37 cellular contexts compared by ENCODE assay signal in the genomic region with DNA sequence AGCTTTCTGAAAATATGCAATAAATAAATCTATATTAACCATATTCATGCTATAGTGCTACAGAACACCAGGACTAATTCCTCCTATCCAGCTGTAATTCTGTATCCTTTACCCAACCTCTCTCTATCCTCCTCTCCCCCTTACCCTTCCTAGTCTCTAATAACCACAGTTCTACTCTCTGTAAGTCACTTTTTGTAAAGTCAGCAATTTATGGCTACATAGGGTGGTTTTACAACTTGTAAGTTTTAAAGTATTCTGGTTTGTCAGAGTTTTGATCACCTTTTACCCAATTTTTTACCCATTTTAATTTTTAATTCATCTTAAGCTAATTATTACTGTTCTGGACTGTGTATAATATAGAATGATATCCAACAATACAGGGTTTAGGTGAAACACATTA.
"Had no signal": no experiment of that assay in that cellular context is flagged by ENCODE, and none has a peak within 500 bp of the region (broad histone marks: within the 10 kb centered on the region; RNA-seq: fewer than 3 reads in every experiment).

No MANE protein-coding gene starts in this region.

- H3K4me3 ChIP-seq: ascending aorta, cardiac muscle cell had no signal

- ATAC-seq: activated CD4-positive, alpha-beta T cell treated with anti-CD3 and anti-CD28 coated beads for 36 hours; activated CD4-positive, CD25-positive, alpha-beta regulatory T cell treated with anti-CD3 and anti-CD28 coated beads, Interleukin-2, amount 50 U/mL, for 24 hours; activated CD8-positive, alpha-beta memory T cell treated with anti-CD3 and anti-CD28 coated beads, Interleukin-2, amount 10 ng/mL, durations not matched to agents 7 days and 5 days; activated CD8-positive, alpha-beta T cell treated with anti-CD3 and anti-CD28 coated beads, Interleukin-2, amount 10 ng/mL, durations not matched to agents 7 days and 5 days; activated naive CD8-positive, alpha-beta T cell treated with anti-CD3 and anti-CD28 coated beads, Interleukin-2, amount 50 U/mL, for 24 hours had no signal

- H3K27me3 ChIP-seq: ascending aorta, cardiac muscle cell had no signal

- H3K9me3 ChIP-seq: ascending aorta had no signal

- H3K9me3 Mint-ChIP-seq: activated CD4-positive, alpha-beta memory T cell treated with anti-CD3 and anti-CD28 coated beads, Interleukin-2, amount 10 ng/mL, durations not matched to agents 7 days and 5 days; activated CD4-positive, alpha-beta T cell treated with anti-CD3 and anti-CD28 coated beads, Interleukin-2, amount 10 ng/mL, durations not matched to agents 7 days and 5 days; activated naive CD4-positive, alpha-beta T cell treated with anti-CD3 and anti-CD28 coated beads, Interleukin-2, amount 10 ng/mL, durations not matched to agents 7 days and 5 days; activated naive CD4-positive, alpha-beta T cell treated with anti-CD3 and anti-CD28 coated beads, Interleukin-2, amount 50 U/mL, for 24 hours; activated naive CD8-positive, alpha-beta T cell treated with anti-CD3 and anti-CD28 coated beads, Interleukin-2, amount 10 ng/mL, durations not matched to agents 7 days and 5 days; activated naive CD8-positive, alpha-beta T cell treated with anti-CD3 and anti-CD28 coated beads, Interleukin-2, amount 50 U/mL, for 24 hours; activated T-cell treated with anti-CD3 and anti-CD28 coated beads, Interleukin-2, amount 50 U/mL, for 24 hours; activated T-helper 2 cell treated with anti-CD3 and anti-CD28 coated beads, Interferon-gamma antibody, Interleukin-2, Interleukin-4, amounts not matched to agents 10 μg/mL and 5 μg/mL and 100 μg/mL, durations not matched to agents 14 hours and 24 hours and 36 hours; brain; T-helper 1 cell treated with Interleukin-12 subunit alpha and Interleukin-12 subunit beta and Interleukin-4 antibody, amounts not matched to agents 30 μg/mL and 1 μg/mL, for 36 hours; T-helper 2 cell treated with Interferon-gamma antibody and Interleukin-4, amounts not matched to agents 5 μg/mL and 100 μg/mL, for 36 hours had no signal

- H3K4me1 ChIP-seq: ascending aorta had no signal

- H3K27me3 Mint-ChIP-seq: activated CD4-positive, alpha-beta memory T cell treated with anti-CD3 and anti-CD28 coated beads, Interleukin-2, amount 10 ng/mL, durations not matched to agents 7 days and 5 days; activated CD4-positive, alpha-beta T cell treated with anti-CD3 and anti-CD28 coated beads for 36 hours; activated CD4-positive, alpha-beta T cell treated with anti-CD3 and anti-CD28 coated beads, Interleukin-2, amount 10 ng/mL, durations not matched to agents 7 days and 5 days; activated CD8-positive, alpha-beta memory T cell treated with anti-CD3 and anti-CD28 coated beads, Interleukin-2, amount 10 ng/mL, durations not matched to agents 7 days and 5 days; activated naive CD4-positive, alpha-beta T cell treated with anti-CD3 and anti-CD28 coated beads, Interleukin-2, amount 10 ng/mL, durations not matched to agents 7 days and 5 days; activated naive CD4-positive, alpha-beta T cell treated with anti-CD3 and anti-CD28 coated beads, Interleukin-2, amount 50 U/mL, for 24 hours; activated naive CD8-positive, alpha-beta T cell; activated naive CD8-positive, alpha-beta T cell treated with anti-CD3 and anti-CD28 coated beads, Interleukin-2, amount 10 ng/mL, durations not matched to agents 7 days and 5 days; activated naive CD8-positive, alpha-beta T cell treated with anti-CD3 and anti-CD28 coated beads, Interleukin-2, amount 50 U/mL, for 24 hours; activated T-cell treated with anti-CD3 and anti-CD28 coated beads, Interleukin-2, amount 50 U/mL, for 24 hours had no signal

- H3K27ac ChIP-seq: ascending aorta, cardiac muscle cell, VCaP had no signal

- DNase-seq: activated CD4-positive, alpha-beta memory T cell treated with anti-CD3 and anti-CD28 coated beads, Interleukin-2, amount 10 ng/mL, durations not matched to agents 7 days and 5 days; activated CD4-positive, alpha-beta T cell treated with anti-CD3 and anti-CD28 coated beads for 1 hour; activated CD4-positive, alpha-beta T cell treated with anti-CD3 and anti-CD28 coated beads for 36 hours; activated CD4-positive, alpha-beta T cell treated with anti-CD3 and anti-CD28 coated beads for 48 hours; activated CD4-positive, alpha-beta T cell treated with anti-CD3 and anti-CD28 coated beads, Interleukin-2, amount 10 ng/mL, durations not matched to agents 7 days and 5 days; activated CD4-positive, alpha-beta T cell treated with anti-CD3 and anti-CD28 coated beads, Interleukin-2, amount 50 U/mL, for 48 hours; activated CD4-positive, CD25-positive, alpha-beta regulatory T cell; activated CD8-positive, alpha-beta memory T cell treated with anti-CD3 and anti-CD28 coated beads for 24 hours; activated CD8-positive, alpha-beta memory T cell treated with anti-CD3 and anti-CD28 coated beads, Interleukin-2, amount 10 ng/mL, durations not matched to agents 7 days and 5 days; activated CD8-positive, alpha-beta memory T cell treated with anti-CD3 and anti-CD28 coated beads, Interleukin-2, amount 50 U/mL, for 48 hours; activated CD8-positive, alpha-beta T cell treated with anti-CD3 and anti-CD28 coated beads, Interleukin-2, amount 10 ng/mL, durations not matched to agents 7 days and 5 days; activated effector memory CD4-positive, alpha-beta T cell treated with Interleukin-2 at 50 U/mL for 16 hours; activated gamma-delta T cell; activated naive CD4-positive, alpha-beta T cell treated with anti-CD3 and anti-CD28 coated beads, Interleukin-2, amount 10 ng/mL, durations not matched to agents 7 days and 5 days; activated naive CD4-positive, alpha-beta T cell treated with Interleukin-2 at 50 U/mL for 16 hours; activated naive CD8-positive, alpha-beta T cell treated with anti-CD3 and anti-CD28 coated beads, Interleukin-2, amount 10 ng/mL, durations not matched to agents 7 days and 5 days; activated naive CD8-positive, alpha-beta T cell treated with anti-CD3 and anti-CD28 coated beads, Interleukin-2, amount 50 U/mL, for 24 hours; activated T-cell treated with anti-CD3 and anti-CD28 coated beads, Interleukin-2, amount 50 U/mL, for 24 hours; activated T-cell treated with anti-CD3 and anti-CD28 coated beads, Interleukin-2, amount 50 U/mL, for 48 hours; amygdala; anterior cingulate cortex; caudate nucleus; T-helper 2 cell; T-helper 9 cell had no signal

- H3K4me3 Mint-ChIP-seq: activated CD4-positive, alpha-beta memory T cell treated with anti-CD3 and anti-CD28 coated beads, Interleukin-2, amount 10 ng/mL, durations not matched to agents 7 days and 5 days; activated CD4-positive, alpha-beta T cell treated with anti-CD3 and anti-CD28 coated beads for 36 hours; activated CD4-positive, alpha-beta T cell treated with anti-CD3 and anti-CD28 coated beads, Interleukin-2, amount 10 ng/mL, durations not matched to agents 7 days and 5 days; activated CD8-positive, alpha-beta memory T cell treated with anti-CD3 and anti-CD28 coated beads, Interleukin-2, amount 10 ng/mL, durations not matched to agents 7 days and 5 days; activated CD8-positive, alpha-beta T cell treated with anti-CD3 and anti-CD28 coated beads, Interleukin-2, amount 10 ng/mL, durations not matched to agents 7 days and 5 days; activated naive CD4-positive, alpha-beta T cell treated with anti-CD3 and anti-CD28 coated beads, Interleukin-2, amount 10 ng/mL, durations not matched to agents 7 days and 5 days; activated naive CD4-positive, alpha-beta T cell treated with anti-CD3 and anti-CD28 coated beads, Interleukin-2, amount 50 U/mL, for 24 hours; activated naive CD8-positive, alpha-beta T cell; activated naive CD8-positive, alpha-beta T cell treated with anti-CD3 and anti-CD28 coated beads, Interleukin-2, amount 10 ng/mL, durations not matched to agents 7 days and 5 days; activated naive CD8-positive, alpha-beta T cell treated with anti-CD3 and anti-CD28 coated beads, Interleukin-2, amount 50 U/mL, for 24 hours; activated T-cell treated with anti-CD3 and anti-CD28 coated beads, Interleukin-2, amount 50 U/mL, for 24 hours; brain; T-helper 1 cell treated with Interleukin-12 subunit alpha and Interleukin-12 subunit beta and Interleukin-4 antibody, amounts not matched to agents 30 μg/mL and 1 μg/mL, for 36 hours; T-helper 2 cell treated with Interferon-gamma antibody and Interleukin-4, amounts not matched to agents 5 μg/mL and 100 μg/mL, for 36 hours had no signal

- H3K4me1 Mint-ChIP-seq: activated CD4-positive, alpha-beta memory T cell treated with anti-CD3 and anti-CD28 coated beads, Interleukin-2, amount 10 ng/mL, durations not matched to agents 7 days and 5 days; activated CD4-positive, alpha-beta T cell treated with anti-CD3 and anti-CD28 coated beads for 36 hours; activated CD4-positive, alpha-beta T cell treated with anti-CD3 and anti-CD28 coated beads, Interleukin-2, amount 10 ng/mL, durations not matched to agents 7 days and 5 days; activated CD8-positive, alpha-beta memory T cell treated with anti-CD3 and anti-CD28 coated beads, Interleukin-2, amount 10 ng/mL, durations not matched to agents 7 days and 5 days; activated naive CD4-positive, alpha-beta T cell treated with anti-CD3 and anti-CD28 coated beads, Interleukin-2, amount 10 ng/mL, durations not matched to agents 7 days and 5 days; activated naive CD8-positive, alpha-beta T cell treated with anti-CD3 and anti-CD28 coated beads, Interleukin-2, amount 10 ng/mL, durations not matched to agents 7 days and 5 days had no signal

- H3K27ac Mint-ChIP-seq: activated CD4-positive, alpha-beta memory T cell treated with anti-CD3 and anti-CD28 coated beads, Interleukin-2, amount 10 ng/mL, durations not matched to agents 7 days and 5 days; activated CD4-positive, alpha-beta T cell treated with anti-CD3 and anti-CD28 coated beads for 36 hours; activated CD4-positive, alpha-beta T cell treated with anti-CD3 and anti-CD28 coated beads, Interleukin-2, amount 10 ng/mL, durations not matched to agents 7 days and 5 days; activated CD8-positive, alpha-beta memory T cell treated with anti-CD3 and anti-CD28 coated beads, Interleukin-2, amount 10 ng/mL, durations not matched to agents 7 days and 5 days; activated CD8-positive, alpha-beta T cell treated with anti-CD3 and anti-CD28 coated beads, Interleukin-2, amount 10 ng/mL, durations not matched to agents 7 days and 5 days; activated naive CD4-positive, alpha-beta T cell treated with anti-CD3 and anti-CD28 coated beads, Interleukin-2, amount 10 ng/mL, durations not matched to agents 7 days and 5 days; activated naive CD4-positive, alpha-beta T cell treated with anti-CD3 and anti-CD28 coated beads, Interleukin-2, amount 50 U/mL, for 24 hours; activated naive CD8-positive, alpha-beta T cell; activated naive CD8-positive, alpha-beta T cell treated with anti-CD3 and anti-CD28 coated beads, Interleukin-2, amount 10 ng/mL, durations not matched to agents 7 days and 5 days; activated naive CD8-positive, alpha-beta T cell treated with anti-CD3 and anti-CD28 coated beads, Interleukin-2, amount 50 U/mL, for 24 hours; activated T-cell treated with anti-CD3 and anti-CD28 coated beads, Interleukin-2, amount 50 U/mL, for 24 hours; activated T-helper 2 cell treated with anti-CD3 and anti-CD28 coated beads, Interferon-gamma antibody, Interleukin-2, Interleukin-4, amounts not matched to agents 10 μg/mL and 5 μg/mL and 100 μg/mL, durations not matched to agents 14 hours and 24 hours and 36 hours; brain; T-helper 1 cell treated with Interleukin-12 subunit alpha and Interleukin-12 subunit beta and Interleukin-4 antibody, amounts not matched to agents 30 μg/mL and 1 μg/mL, for 36 hours; T-helper 2 cell treated with Interferon-gamma antibody and Interleukin-4, amounts not matched to agents 5 μg/mL and 100 μg/mL, for 36 hours had no signal

- FAIRE-seq: bronchial epithelial cell, colon, TTC549 had no signal
